In the genomic region with DNA sequence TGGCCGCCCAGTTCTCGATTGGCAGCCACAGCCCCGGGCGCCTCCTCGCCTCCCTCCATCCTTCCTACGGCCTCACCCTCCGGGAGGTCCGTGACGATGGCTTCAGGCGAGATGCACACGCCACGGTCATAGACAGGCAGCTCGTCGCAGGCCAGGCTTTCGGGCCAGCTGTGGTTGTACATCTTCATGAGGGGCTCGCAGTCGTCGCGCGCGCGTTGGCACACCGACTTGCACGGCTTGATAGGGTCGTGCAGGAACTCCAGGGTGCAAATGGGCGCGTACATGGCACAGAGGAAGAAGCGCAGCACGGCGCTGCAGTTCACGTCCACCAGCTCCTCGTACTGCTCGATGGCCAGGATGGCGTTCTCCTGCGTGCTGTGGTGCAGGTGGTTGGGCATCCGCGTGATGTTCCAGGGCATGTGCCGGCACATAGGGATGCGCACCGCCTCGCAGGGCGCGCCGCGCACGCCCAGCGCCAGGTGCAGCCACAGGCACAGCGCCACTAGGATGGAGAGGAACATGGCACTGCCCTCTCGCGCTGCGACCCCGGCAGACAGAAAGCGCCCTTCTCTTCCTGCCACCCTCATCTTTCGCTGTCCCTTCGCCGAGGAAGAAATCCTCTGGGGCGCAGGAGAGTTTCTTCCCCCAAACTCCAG, we compare ENCODE assay signal across 9 cellular contexts. TPM values are rescaled to one million over a fixed set of nuclear protein-coding genes. Genes with fewer than 3 reads are reported as not detected.
DNase-seq lines count a peak whose midpoint lies in the region; ATAC-seq and TF ChIP-seq lines count a peak whose summit lies in the region.
"Had no signal": no experiment of that assay in that cellular context is flagged by ENCODE, and none has a peak within 500 bp of the region (broad histone marks: within the 10 kb centered on the region; RNA-seq: fewer than 3 reads in every experiment).

No MANE protein-coding gene starts in this region.

- 8% methylated on average over 19 of the region's 57 CpGs for WGBS in SK-N-SH (ENCODE audit: low lambda C conversion rate)

- H3K27me3 Mint-ChIP-seq in GM23338 (ENCODE audit: insufficient read depth, low read depth, poor library complexity) (peaks cover 45% of the 10 kb centered on the region), glutamatergic neuron (ENCODE audit: unreplicated experiment) (peaks cover 8% of the 10 kb centered on the region), HFFc6 (ENCODE audit: insufficient read depth) (peaks cover 5% of the 10 kb centered on the region; the same call in 1 of the 2 replicates)

- H4K20me1 ChIP-seq in GM23338 (replicated peaks; ENCODE audit: insufficient read depth): 0 out of 2 replicates have a peak, but pooled peaks cover 4% of the 10 kb centered on the region
- H4K20me1 ChIP-seq in SK-N-SH (ENCODE audit: insufficient read depth): no peaks in the 10 kb centered on the region

- no peak for TF ChIP-seq RAD21 in SK-N-SH (IDR thresholded peaks at IDR 0.05; ENCODE audit: low read length)

- no peaks in the 10 kb centered on the region for H3K9me3 ChIP-seq in SK-N-SH

- H3K4me1 Mint-ChIP-seq in GM23338 (peaks cover 13% of the 10 kb centered on the region), glutamatergic neuron (ENCODE audit: low read depth, unreplicated experiment) (no peaks in the 10 kb centered on the region), HFFc6 (ENCODE audit: low read depth) (no peaks in the 10 kb centered on the region)

- H3K36me3 ChIP-seq in GM23338 (ENCODE audit: insufficient read depth) (no peaks in the 10 kb centered on the region), SK-N-SH (replicated peaks in 1 of 2; ENCODE audit: control insufficient read depth in 1 of 2, insufficient read depth in 2 of 2, low read length in 1 of 2) (no peaks in the 10 kb centered on the region), rectal smooth muscle tissue (ENCODE audit: control insufficient read depth, insufficient read depth, low read length) (no peaks in the 10 kb centered on the region)

- H3K9me2 ChIP-seq in GM23338 (ENCODE audit: insufficient read depth) (0 out of 2 replicates have a peak, but pooled peaks cover 5% of the 10 kb centered on the region), SK-N-SH (no peaks in the 10 kb centered on the region)

- H3K4me1 ChIP-seq in GM23338 (ENCODE audit: insufficient read depth) (no peaks in the 10 kb centered on the region; the same call in 1 of the 2 replicates), SK-N-SH (ENCODE audit: control insufficient read depth in 1 of 2, insufficient read depth in 2 of 2, low read depth in 1 of 2, low read length in 1 of 2) (peaks cover 0 to 19% of the 10 kb centered on the region in 2 experiments; a peak in 2 of 4 replicates), rectal smooth muscle tissue (ENCODE audit: control insufficient read depth, insufficient read depth, low read length) (no peaks in the 10 kb centered on the region)

- peak; percentile 62 for DNase-seq in GM23338 (ENCODE audit: low spot score)
- peak; percentile 63 for DNase-seq in SK-N-SH
- DNase-seq in glutamatergic neuron: peak; percentile 34
- DNase-seq in NCI-H2107 treated with DMSO at 0.1 percent for 48 hours (lab: John Stamatoyannopoulos, UW; ENCODE audit: unreplicated experiment): no peak
- no peak for DNase-seq in HFFc6
- no peak for DNase-seq in NCI-H1092 (lab: John Stamatoyannopoulos, UW)

- POLR2A ChIA-PET in SK-N-SH (lab: Yijun Ruan, JAX): no interaction called here

- H3K4me3 ChIP-seq in GM23338: peak overlapping the region; percentile 68
- peak overlapping the region; percentile 51 to 54; a peak in 3 of 4 replicates for H3K4me3 ChIP-seq in SK-N-SH (ENCODE audit: low read depth in 2 of 2, low read length in 1 of 2)
- H3K4me3 ChIP-seq in rectal smooth muscle tissue (ENCODE audit: low read length): peak overlapping the region; percentile 72

- no peaks in the 10 kb centered on the region for H3K79me2 ChIP-seq in GM23338 (replicated peaks; ENCODE audit: insufficient read depth)
- no peaks in the 10 kb centered on the region for H3K79me2 ChIP-seq in SK-N-SH (ENCODE audit: insufficient read depth)

- H2AFZ ChIP-seq in GM23338 (peak overlapping the region; percentile 98), SK-N-SH (ENCODE audit: low read depth) (peak overlapping the region; percentile 45; the same call in 1 of the 2 replicates)

- H3F3A ChIP-seq in GM23338 (replicated peaks; ENCODE audit: low read depth) (no peaks in the 10 kb centered on the region), SK-N-SH (replicated peaks; ENCODE audit: insufficient read depth) (no peaks in the 10 kb centered on the region)

- H3K4me3 Mint-ChIP-seq in GM23338 (peak overlapping the region; percentile 74), glutamatergic neuron (ENCODE audit: unreplicated experiment) (peak overlapping the region; percentile 86), HFFc6 (no peak overlapping the region)

- CTCF ChIA-PET in SK-N-SH (lab: Yijun Ruan, JAX): interaction anchor here (0.5 to 16.2 kb wide), 45 partner anchors 10 to 704 kb away, joined by 3 to 280 read pairs (median 7); no protein-coding TSS in a partner anchor

- H3K9ac ChIP-seq in SK-N-SH (no peak overlapping the region), rectal smooth muscle tissue (ENCODE audit: low read length) (peak overlapping the region; percentile 14)

- TF ChIP-seq EP300 in SK-N-SH (IDR thresholded peaks at IDR 0.05; ENCODE audit: borderline replicate concordance in 1 of 2, low read depth in 1 of 2, low read length in 1 of 2): no peak

- TF ChIP-seq CTCF in GM23338 (conservative IDR thresholded peaks at IDR 0.05; ENCODE audit: low read depth in 2 of 2) (peak in 1 of 2 experiments; percentile 4; a peak in 2 of 4 replicates), SK-N-SH (IDR thresholded peaks at IDR 0.05) (no peak), glutamatergic neuron (IDR thresholded peaks at IDR 0.05; ENCODE audit: partially characterized antibody, unreplicated experiment) (no peak), HFFc6 (IDR thresholded peaks at IDR 0.05) (no peak)

- ATAC-seq in GM23338 (peak; percentile 40), GM21390 (IDR thresholded peaks at IDR 0.05; ENCODE audit: unreplicated experiment) (no peak)

- H3K27ac Mint-ChIP-seq in GM23338: no peak overlapping the region
- H3K27ac Mint-ChIP-seq in glutamatergic neuron (ENCODE audit: unreplicated experiment): no peak overlapping the region
- H3K27ac Mint-ChIP-seq in HFFc6: no peak overlapping the region

- H3K27ac ChIP-seq in GM23338 (ENCODE audit: low read depth) (no peak overlapping the region), SK-N-SH (ENCODE audit: low read depth in 2 of 2, low read length in 1 of 2) (no peak overlapping the region), rectal smooth muscle tissue (ENCODE audit: low read depth, low read length) (peak overlapping the region; percentile 50)

- H3K4me2 ChIP-seq in GM23338 (peak overlapping the region; percentile 82), SK-N-SH (peak overlapping the region; percentile 70)

- no peaks in the 10 kb centered on the region for H3K9me3 Mint-ChIP-seq in GM23338
- H3K9me3 Mint-ChIP-seq in glutamatergic neuron (ENCODE audit: unreplicated experiment): peaks cover 2% of the 10 kb centered on the region
- peaks cover 30% of the 10 kb centered on the region for H3K9me3 Mint-ChIP-seq in HFFc6

- H3K36me3 Mint-ChIP-seq in GM23338 (ENCODE audit: low read depth) (no peaks in the 10 kb centered on the region), glutamatergic neuron (ENCODE audit: unreplicated experiment) (no peaks in the 10 kb centered on the region), HFFc6 (ENCODE audit: low read depth) (no peaks in the 10 kb centered on the region)

- H3K27me3 ChIP-seq in GM23338 (ENCODE audit: insufficient read depth): peaks cover 63% of the 10 kb centered on the region
- peaks cover 39% of the 10 kb centered on the region; the same call in 1 of the 2 replicates for H3K27me3 ChIP-seq in SK-N-SH (ENCODE audit: insufficient read depth)
- H3K27me3 ChIP-seq in rectal smooth muscle tissue (ENCODE audit: control insufficient read depth, insufficient read depth, low read length): peaks cover 2% of the 10 kb centered on the region

TF ChIP-seq in GM23338, 12 proteins besides CTCF, POLR2A, EP300 and RAD21 (continues in another document):
- TF ChIP-seq ZNF114 (CRISPR knock-in tag; IDR thresholded peaks at IDR 0.05) (no peak), JUNB (IDR thresholded peaks at IDR 0.05; ENCODE audit: unreplicated experiment) (no peak), POLR2AphosphoS5 (IDR thresholded peaks at IDR 0.05; ENCODE audit: low read depth) (no peak), ZNF331 (CRISPR knock-in tag; IDR thresholded peaks at IDR 0.05; ENCODE audit: low read depth) (no peak)

TF ChIP-seq in SK-N-SH, 30 proteins besides CTCF, POLR2A, EP300 and RAD21 (continues in another document):
- TF ChIP-seq, protein P1, sequence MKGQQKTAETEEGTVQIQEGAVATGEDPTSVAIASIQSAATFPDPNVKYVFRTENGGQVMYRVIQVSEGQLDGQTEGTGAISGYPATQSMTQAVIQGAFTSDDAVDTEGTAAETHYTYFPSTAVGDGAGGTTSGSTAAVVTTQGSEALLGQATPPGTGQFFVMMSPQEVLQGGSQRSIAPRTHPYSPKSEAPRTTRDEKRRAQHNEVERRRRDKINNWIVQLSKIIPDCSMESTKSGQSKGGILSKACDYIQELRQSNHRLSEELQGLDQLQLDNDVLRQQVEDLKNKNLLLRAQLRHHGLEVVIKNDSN (IDR thresholded peaks at IDR 0.05; ENCODE audit: borderline replicate concordance, low read depth): no peak
- no peak for TF ChIP-seq RCOR1 (IDR thresholded peaks at IDR 0.05; ENCODE audit: low read length)
- TF ChIP-seq EZH2phosphoT487 (IDR thresholded peaks at IDR 0.05; ENCODE audit: borderline replicate concordance, low read depth): no peak
- TF ChIP-seq GATA2 (CRISPR knock-in tag; IDR thresholded peaks at IDR 0.05): no peak
- TF ChIP-seq NFIC (IDR thresholded peaks at IDR 0.05; ENCODE audit: borderline replicate concordance): no peak
- no peak for TF ChIP-seq SMC3 (IDR thresholded peaks at IDR 0.05; ENCODE audit: low read depth, low read length)
- TF ChIP-seq CHD2 (IDR thresholded peaks at IDR 0.05; ENCODE audit: low read length, partially characterized antibody): no peak
- no peak for TF ChIP-seq GABPA (IDR thresholded peaks at IDR 0.05; ENCODE audit: low read depth)
- no peak for TF ChIP-seq FOXJ3 (CRISPR knock-in tag; IDR thresholded peaks at IDR 0.05)

RNA-seq across cellular contexts. Expression of a gene that starts 0.5 kb away (rescaled TPM):
- total RNA-seq in GM23338 (2014; rRNA removed; shearing (Covaris generic)): not detected in 2 replicates
- polyA plus RNA-seq in GM23338 (2016; fragmentation: Nextera tagmentation; extraction: Ambion mirVana): not detected in 2 replicates
- polyA plus RNA-seq in SK-N-SH (2012; rRNA removed): 0.03 TPM in 1 of 2 replicates, not detected in the other
- polyA plus RNA-seq in SK-N-SH (2012; cell fraction: cytosol; rRNA removed): 0.04 TPM in 1 of 2 replicates, not detected in the other
- 0.04 and 0.05 TPM in 2 replicates for polyA plus RNA-seq in SK-N-SH (2012; cell fraction: nucleus; rRNA removed)
- total RNA-seq in glutamatergic neuron (ENCODE audit: unreplicated experiment): 2.2 TPM
- total RNA-seq in HFFc6 (2021; fragmentation: NEBNext Ultra II Directional; extraction: Animal tissue kit (Norgen Biotek cat#: 25700)): not detected
- total RNA-seq: mononuclear cell had no signal

RNA-seq across cellular contexts. Expression of a gene that starts 4.3 kb away (rescaled TPM):
- total RNA-seq in GM23338 (2014; rRNA removed; shearing (Covaris generic)): 9.5 and 13.8 TPM in 2 replicates
- polyA plus RNA-seq in GM23338 (2016; fragmentation: Nextera tagmentation; extraction: Ambion mirVana): 3.6 and 4.4 TPM in 2 replicates
- polyA plus RNA-seq in SK-N-SH (2012; rRNA removed): 7.4 and 10.9 TPM in 2 replicates
- polyA plus RNA-seq in SK-N-SH (2012; cell fraction: cytosol; rRNA removed): 10.4 and 11.6 TPM in 2 replicates
- 6.5 and 8.3 TPM in 2 replicates for polyA plus RNA-seq in SK-N-SH (2012; cell fraction: nucleus; rRNA removed)
- total RNA-seq in glutamatergic neuron (ENCODE audit: unreplicated experiment): 10.3 TPM
- total RNA-seq in HFFc6 (2021; fragmentation: NEBNext Ultra II Directional; extraction: Animal tissue kit (Norgen Biotek cat#: 25700)): not detected

Comparison
In these comparisons a context has a peak if more than half of its experiments do, and no peak if none do; other contexts are left out.
1. DNase-seq: peak in GM23338 (single experiment), SK-N-SH (single experiment) and glutamatergic neuron (single experiment); none in NCI-H2107 treated with DMSO at 0.1 percent for 48 hours (single experiment), HFFc6 (single experiment) and NCI-H1092 (single experiment).
2. Peak in every context shown above with its lines, with median percentiles within 50 percentile points of each other: H3K4me3 ChIP-seq.